ENCODE assay signal across 17 cellular contexts in the genomic region with DNA sequence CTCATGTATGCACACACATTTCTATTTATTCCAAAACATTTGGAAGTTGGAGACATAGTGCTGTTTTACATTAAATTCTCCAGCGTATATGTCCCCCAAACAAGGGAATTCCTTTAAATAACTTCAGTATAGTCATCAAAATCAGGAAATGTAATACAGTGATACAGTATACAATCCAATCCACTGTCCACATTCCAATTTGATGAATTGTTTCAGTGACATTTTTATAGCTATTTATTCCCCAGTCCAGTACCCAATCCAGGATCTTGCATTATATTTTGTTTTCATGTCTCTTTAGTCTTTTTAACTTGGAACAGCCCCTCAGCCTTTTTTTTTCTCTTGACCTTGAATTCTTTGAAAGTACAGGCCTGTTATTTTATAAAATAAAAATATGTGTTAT.
"Had no signal": no experiment of that assay in that cellular context is flagged by ENCODE, and none has a peak within 500 bp of the region (broad histone marks: within the 10 kb centered on the region; RNA-seq: fewer than 3 reads in every experiment).

No MANE protein-coding gene starts in this region.

- H3K36me3 Mint-ChIP-seq: activated naive CD8-positive, alpha-beta T cell; mesothelial cell of epicardium; naive thymus-derived CD8-positive, alpha-beta T cell had no signal

- H3K4me3 ChIP-seq: breast epithelium, lower lobe of right lung, prostate gland, sigmoid colon had no signal

- H3K4me3 Mint-ChIP-seq: activated naive CD8-positive, alpha-beta T cell; activated T-cell treated with anti-CD3 and anti-CD28 coated beads, Interleukin-2, amount 50 U/mL, for 24 hours; mesothelial cell of epicardium; naive thymus-derived CD8-positive, alpha-beta T cell had no signal

- H3K9me3 Mint-ChIP-seq: activated T-cell treated with anti-CD3 and anti-CD28 coated beads, Interleukin-2, amount 50 U/mL, for 24 hours; mesothelial cell of epicardium had no signal

- H3K9me3 ChIP-seq: breast epithelium, lower lobe of right lung, prostate gland, sigmoid colon had no signal

- H3K27me3 ChIP-seq: breast epithelium, sigmoid colon had no signal

- H3K4me1 ChIP-seq: breast epithelium, lower lobe of right lung, prostate gland had no signal

- H3K4me1 Mint-ChIP-seq: naive thymus-derived CD8-positive, alpha-beta T cell had no signal

- DNase-seq: activated CD4-positive, alpha-beta T cell treated with anti-CD3 and anti-CD28 coated beads, Interleukin-2, amount 50 U/mL, for 4 hours; activated CD4-positive, CD25-positive, alpha-beta regulatory T cell treated with anti-CD3 and anti-CD28 coated beads, Interleukin-2, amount 50 U/mL, for 72 hours; activated effector memory CD4-positive, alpha-beta T cell treated with anti-CD3 and anti-CD28 coated beads, Interleukin-2, amount 50 U/mL, for 16 hours; activated T-cell treated with anti-CD3 and anti-CD28 coated beads, Interleukin-2, amount 50 U/mL, for 24 hours; anterior cingulate cortex; hippocampal formation; lower lobe of right lung; naive thymus-derived CD8-positive, alpha-beta T cell; sigmoid colon; stimulated activated CD4-positive, alpha-beta T cell treated with anti-CD3 and anti-CD28 coated beads, Interleukin-12 subunit alpha, Interleukin-12 subunit beta, amount 100 ng/mL, for 4 hours; stimulated activated naive CD4-positive, alpha-beta T cell; substantia nigra; trophoblast cell had no signal

- ATAC-seq: lower lobe of right lung; naive thymus-derived CD8-positive, alpha-beta T cell had no signal

- H3K27ac Mint-ChIP-seq: activated naive CD8-positive, alpha-beta T cell; activated T-cell treated with anti-CD3 and anti-CD28 coated beads, Interleukin-2, amount 50 U/mL, for 24 hours; mesothelial cell of epicardium; naive thymus-derived CD8-positive, alpha-beta T cell had no signal

- H3K36me3 ChIP-seq: breast epithelium, lower lobe of right lung, prostate gland, sigmoid colon had no signal

- H3K27ac ChIP-seq: breast epithelium, lower lobe of right lung, prostate gland, sigmoid colon had no signal

- H3K27me3 Mint-ChIP-seq: activated naive CD8-positive, alpha-beta T cell; activated T-cell treated with anti-CD3 and anti-CD28 coated beads, Interleukin-2, amount 50 U/mL, for 24 hours had no signal
